ENCODE assay signal across 30 cellular contexts in the genomic region with DNA sequence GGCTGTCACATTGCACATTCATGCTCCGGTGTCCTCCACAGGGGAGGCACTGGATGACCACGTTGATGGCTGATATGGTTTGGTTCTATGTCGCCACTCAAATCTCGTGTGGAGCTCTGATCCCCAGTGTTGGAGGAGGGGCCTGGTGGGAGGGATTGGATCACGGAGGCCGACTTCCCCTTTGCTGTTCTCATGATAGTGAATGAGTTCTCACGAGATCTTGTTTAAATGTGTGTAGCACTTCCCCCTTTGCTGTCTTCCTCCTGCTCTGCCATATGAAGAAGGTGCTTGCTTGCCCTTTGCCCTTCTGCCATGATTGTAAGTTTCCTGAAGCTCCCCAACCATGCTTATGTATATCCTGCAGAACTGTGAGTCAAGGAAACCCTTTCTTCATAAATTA. TPM values are rescaled to one million over a fixed set of nuclear protein-coding genes. Genes with fewer than 3 reads are reported as not detected.
DNase-seq lines count a peak whose midpoint lies in the region; ATAC-seq, FAIRE-seq and TF ChIP-seq lines count a peak whose summit lies in the region.
"Had no signal": no experiment of that assay in that cellular context is flagged by ENCODE, and none has a peak within 500 bp of the region (broad histone marks: within the 10 kb centered on the region; RNA-seq: fewer than 3 reads in every experiment).

No MANE protein-coding gene starts in this region.

- POLR2A ChIA-PET in OCI-LY7 (lab: Charles Lee) = no interaction called here
- POLR2A ChIA-PET in GM12878 (lab: Charles Lee) = interaction anchor here (0.8 kb wide), 1 partner anchor 27 kb away, joined by 3 read pairs; no protein-coding TSS in a partner anchor

- peaks cover 5% of the 10 kb centered on the region for H3K4me1 Mint-ChIP-seq in activated naive CD8-positive, alpha-beta T cell treated with anti-CD3 and anti-CD28 coated beads, Interleukin-2, amount 50 U/mL, for 24 hours

- no peaks in the 10 kb centered on the region for H3K36me3 Mint-ChIP-seq in activated naive CD8-positive, alpha-beta T cell treated with anti-CD3 and anti-CD28 coated beads, Interleukin-2, amount 50 U/mL, for 24 hours (ENCODE audit: low read depth)
- H3K36me3 Mint-ChIP-seq: CD4-positive, alpha-beta memory T cell; IgD-negative memory B cell; neural progenitor cell had no signal

- in situ Hi-C loops in GM12878 (cut with MboI) = no loop called here

- BruUV-seq in OCI-LY7 (replicated peaks; lab: Mats Ljungman, UMichigan) = no TSS peak
- BruUV-seq in GM12878 (replicated peaks; lab: Mats Ljungman, UMichigan) = no TSS peak

- CTCF ChIA-PET in OCI-LY7 (lab: Charles Lee; ENCODE audit: unreplicated experiment) (no interaction called here), GM12878 (lab: Yijun Ruan, JAX) (no interaction called here)

- H3K4me1 ChIP-seq in OCI-LY7 (ENCODE audit: insufficient read depth, low read length, poor library complexity, severe bottlenecking) = peaks cover 4% of the 10 kb centered on the region
- H3K4me1 ChIP-seq in GM12878 (ENCODE audit: control insufficient read depth, insufficient read depth, low read length) = peaks cover 5% of the 10 kb centered on the region; the same call in 1 of the 2 replicates
- peaks cover 0 to 2% of the 10 kb centered on the region in 2 donors for H3K4me1 ChIP-seq in small intestine (ENCODE audit: control insufficient read depth in 2 of 2, insufficient read depth in 1 of 2, low read depth in 1 of 2, low read length in 1 of 2)

- H3K9me2 ChIP-seq in OCI-LY7 (ENCODE audit: insufficient read depth, low read length) = no peaks in the 10 kb centered on the region

- H3K4me3 Mint-ChIP-seq in activated naive CD8-positive, alpha-beta T cell treated with anti-CD3 and anti-CD28 coated beads, Interleukin-2, amount 50 U/mL, for 24 hours = no peak overlapping the region
- H3K4me3 Mint-ChIP-seq: activated CD4-positive, alpha-beta T cell treated with anti-CD3 and anti-CD28 coated beads, Interleukin-2, amount 10 ng/mL, durations not matched to agents 7 days and 5 days; CD4-positive, alpha-beta memory T cell; dendritic cell treated with granulocyte-macrophage colony-stimulating factor and Interleukin-4, amounts not matched to agents 40 ng/mL and 50 ng/mL, for 4 days; IgD-negative memory B cell; neural progenitor cell had no signal

- H3K27me3 ChIP-seq in GM12878 (replicated peaks in 1 of 2; ENCODE audit: control insufficient read depth in 2 of 2, insufficient read depth in 2 of 2, low read length in 1 of 2) (peaks cover 3 to 4% of the 10 kb centered on the region in 2 experiments; a peak in 3 of 4 replicates), small intestine (ENCODE audit: control insufficient read depth in 2 of 2, insufficient read depth in 2 of 2, low read length in 2 of 2) (peaks cover 0 to 2% of the 10 kb centered on the region in 2 donors)

- H2AFZ ChIP-seq in OCI-LY7 (ENCODE audit: low read length) (peak overlapping the region; percentile 25; the same call in 1 of the 2 replicates), GM12878 (ENCODE audit: control insufficient read depth, low read depth, low read length) (no peak overlapping the region)
- H2AFZ ChIP-seq: neural progenitor cell had no signal

- intact Hi-C loops in OCI-LY7 (cut with micrococcal nuclease; ENCODE audit: unreplicated experiment) (no loop called here), GM12878 (cut with micrococcal nuclease; ENCODE audit: unreplicated experiment) (no loop called here)

- no peak for TF ChIP-seq POLR2A in GM12878 (IDR thresholded peaks at IDR 0.05; ENCODE audit: low read depth, low read length)

- no peak for TF ChIP-seq EP300 in GM12878 (IDR thresholded peaks at IDR 0.05; ENCODE audit: borderline replicate concordance in 1 of 2, control insufficient read depth in 1 of 2, low read depth in 2 of 2, low read length in 2 of 2)

- FAIRE-seq in GM12878 (lab: Jason Lieb, UNC) (no peak), small intestine (lab: Jason Lieb, UNC) (no peak)
- FAIRE-seq: GM18507, keratinocyte had no signal

- RAD21 ChIA-PET in GM12878 (lab: Charles Lee; ENCODE audit: unreplicated experiment) = interaction anchor here (0.6 kb wide), 1 partner anchor 385 kb away, joined by 3 read pairs; no protein-coding TSS in a partner anchor

- ATAC-seq in GM12878 = no peak
- ATAC-seq in activated naive CD8-positive, alpha-beta T cell treated with anti-CD3 and anti-CD28 coated beads, Interleukin-2, amount 50 U/mL, for 24 hours = no peak
- no peak for ATAC-seq in GM18861 (IDR thresholded peaks at IDR 0.05; ENCODE audit: unreplicated experiment)
- ATAC-seq: activated naive CD4-positive, alpha-beta T cell treated with anti-CD3 and anti-CD28 coated beads, Interleukin-2, amount 50 U/mL, for 72 hours; lower lobe of right lung; PC-3 had no signal

- H3K27me3 Mint-ChIP-seq in activated naive CD8-positive, alpha-beta T cell treated with anti-CD3 and anti-CD28 coated beads, Interleukin-2, amount 50 U/mL, for 24 hours = peaks cover 27% of the 10 kb centered on the region

- WGBS in GM12878 (ENCODE audit: insufficient coverage, insufficient replicate concordance, low lambda C conversion rate, missing lambda C conversion rate) = 64% methylated on average over 7 of the region's 7 CpGs
- WGBS in small intestine, 3 donors = 60 to 67% (median 63%) methylated on average over 7 of the region's 7 CpGs

- peak; percentile 56 for DNase-seq in NOMO-1 treated with DMSO at 0.1 percent for 48 hours (lab: John Stamatoyannopoulos, UW; ENCODE audit: unreplicated experiment)
- DNase-seq in NOMO-1 treated with dmso at 0.1 percent for 144 hours (lab: John Stamatoyannopoulos, UW; ENCODE audit: unreplicated experiment) = no peak
- DNase-seq in OCI-LY7 (ENCODE audit: low spot score) = peak; percentile 14
- no peak for DNase-seq in GM12878 (ENCODE audit: low read depth, low spot score)
- peak; percentile 51 for DNase-seq in small intestine
- no peak for DNase-seq in activated naive CD8-positive, alpha-beta T cell treated with anti-CD3 and anti-CD28 coated beads, Interleukin-2, amount 50 U/mL, for 24 hours
- DNase-seq in NCI-H524 (lab: John Stamatoyannopoulos, UW) = no peak
- DNase-seq: 8988T; activated CD4-positive, alpha-beta T cell treated with anti-CD3 and anti-CD28 coated beads, Interleukin-2, amount 10 ng/mL, durations not matched to agents 7 days and 5 days; CD4-positive, alpha-beta memory T cell; DMS153; lower lobe of right lung; MM.1S; NCI-H1694 treated with DMSO at 0.1 percent for 48 hours; NCI-H69; PC-3; SHP77 treated with DMSO at 0.1 percent for 48 hours; stimulated activated CD8-positive, alpha-beta memory T cell treated with anti-CD3 and anti-CD28 coated beads, Interleukin-4, amount 100 ng/mL, for 48 hours; stomach; T-helper 1 cell; tibial artery had no signal

- no peak for TF ChIP-seq RAD21 in GM12878 (IDR thresholded peaks at IDR 0.05; ENCODE audit: insufficient read depth, low read depth, low read length)

- H3K4me3 ChIP-seq in OCI-LY7 (ENCODE audit: low read depth, low read length, poor library complexity, severe bottlenecking) (no peak overlapping the region), GM12878 (no peak overlapping the region), small intestine (ENCODE audit: low read depth in 1 of 2, low read length in 2 of 2) (peak overlapping the region in 1 of 2 donors; percentile 31)
- H3K4me3 ChIP-seq: cardiac muscle cell, lower lobe of right lung, neural progenitor cell, stomach, tibial artery had no signal

- SMC1A ChIA-PET in GM12878 (lab: Charles Lee; ENCODE audit: uncharacterized antibody, unreplicated experiment) = no interaction called here

- no peak for TF ChIP-seq CTCF in OCI-LY7 (conservative IDR thresholded peaks at IDR 0.05; ENCODE audit: low read length)
- no peak for TF ChIP-seq CTCF in GM12878 (IDR thresholded peaks at IDR 0.05 in 2 of 3, conservative IDR thresholded peaks at IDR 0.05 in 1 of 3; ENCODE audit: control insufficient read depth in 2 of 3, extremely low read depth in 1 of 3, insufficient read depth in 1 of 3, low read depth in 3 of 3, low read length in 3 of 3)

- H3K27ac ChIP-seq in OCI-LY7 (ENCODE audit: low read depth, low read length, poor library complexity, severe bottlenecking) = no peak overlapping the region
- no peak overlapping the region for H3K27ac ChIP-seq in GM12878 (ENCODE audit: control insufficient read depth, insufficient read depth)
- H3K27ac ChIP-seq in small intestine (ENCODE audit: low read depth in 1 of 2, low read length in 1 of 2) = peak overlapping the region; percentile 34 to 37
- H3K27ac ChIP-seq: cardiac muscle cell, lower lobe of right lung, neural progenitor cell, stomach, tibial artery had no signal

- H3K79me2 ChIP-seq in OCI-LY7 (ENCODE audit: insufficient read depth, low read depth, low read length) = no peaks in the 10 kb centered on the region
- H3K79me2 ChIP-seq in GM12878 (ENCODE audit: control insufficient read depth, insufficient read depth, low read length) = no peaks in the 10 kb centered on the region

- no peak overlapping the region for H3K4me2 ChIP-seq in OCI-LY7 (ENCODE audit: low read length)
- no peak overlapping the region for H3K4me2 ChIP-seq in GM12878 (ENCODE audit: control insufficient read depth, insufficient read depth)
- H3K4me2 ChIP-seq: neural progenitor cell had no signal

- H3K36me3 ChIP-seq in OCI-LY7 (ENCODE audit: insufficient read depth, low read length) = no peaks in the 10 kb centered on the region
- no peaks in the 10 kb centered on the region for H3K36me3 ChIP-seq in GM12878 (ENCODE audit: control insufficient read depth in 2 of 2, insufficient read depth in 2 of 2, low read length in 1 of 2)
- H3K36me3 ChIP-seq in small intestine (ENCODE audit: control insufficient read depth in 2 of 2, insufficient read depth in 2 of 2, low read length in 2 of 2) = no peaks in the 10 kb centered on the region
- H3K36me3 ChIP-seq: cardiac muscle cell, lower lobe of right lung, neural progenitor cell, stomach, tibial artery had no signal

- no peaks in the 10 kb centered on the region for H3K9me3 ChIP-seq in OCI-LY7 (ENCODE audit: low read length)
- no peaks in the 10 kb centered on the region for H3K9me3 ChIP-seq in GM12878 (replicated peaks; ENCODE audit: control insufficient read depth, insufficient read depth, low read length)
- H3K9me3 ChIP-seq in small intestine (ENCODE audit: control insufficient read depth, low read depth) = no peaks in the 10 kb centered on the region
- H3K9me3 ChIP-seq: lower lobe of right lung, stomach, tibial artery had no signal

- no peak overlapping the region for H3K9ac ChIP-seq in GM12878 (ENCODE audit: control insufficient read depth, insufficient read depth, low read length)
- H3K9ac ChIP-seq: neural progenitor cell had no signal

- no peak overlapping the region for H3K27ac Mint-ChIP-seq in activated naive CD8-positive, alpha-beta T cell treated with anti-CD3 and anti-CD28 coated beads, Interleukin-2, amount 50 U/mL, for 24 hours
- H3K27ac Mint-ChIP-seq: activated CD4-positive, alpha-beta T cell treated with anti-CD3 and anti-CD28 coated beads, Interleukin-2, amount 10 ng/mL, durations not matched to agents 7 days and 5 days; activated naive CD4-positive, alpha-beta T cell treated with anti-CD3 and anti-CD28 coated beads, Interleukin-2, amount 50 U/mL, for 72 hours; activated T-helper 2 cell treated with anti-CD3 and anti-CD28 coated beads, Interferon-gamma antibody, Interleukin-2, Interleukin-4, amounts not matched to agents 10 μg/mL and 5 μg/mL and 100 μg/mL, durations not matched to agents 14 hours and 24 hours and 36 hours; dendritic cell treated with granulocyte-macrophage colony-stimulating factor and Interleukin-4, amounts not matched to agents 40 ng/mL and 50 ng/mL, for 4 days; IgD-negative memory B cell; neural progenitor cell had no signal

- H4K20me1 ChIP-seq in OCI-LY7 (ENCODE audit: insufficient read depth, low read length) (no peaks in the 10 kb centered on the region), GM12878 (ENCODE audit: control insufficient read depth, insufficient read depth) (no peaks in the 10 kb centered on the region)

- no peaks in the 10 kb centered on the region for H3K9me3 Mint-ChIP-seq in activated naive CD8-positive, alpha-beta T cell treated with anti-CD3 and anti-CD28 coated beads, Interleukin-2, amount 50 U/mL, for 24 hours
- H3K9me3 Mint-ChIP-seq: activated CD4-positive, alpha-beta T cell treated with anti-CD3 and anti-CD28 coated beads, Interleukin-2, amount 10 ng/mL, durations not matched to agents 7 days and 5 days; activated naive CD4-positive, alpha-beta T cell treated with anti-CD3 and anti-CD28 coated beads, Interleukin-2, amount 50 U/mL, for 72 hours; activated T-helper 2 cell treated with anti-CD3 and anti-CD28 coated beads, Interferon-gamma antibody, Interleukin-2, Interleukin-4, amounts not matched to agents 10 μg/mL and 5 μg/mL and 100 μg/mL, durations not matched to agents 14 hours and 24 hours and 36 hours; CD4-positive, alpha-beta memory T cell; IgD-negative memory B cell had no signal

RNA-seq across cellular contexts. Expression of gene NAT8L, which starts 22.3 kb away (rescaled TPM):
- total RNA-seq in OCI-LY7 (2014; rRNA removed; shearing (Covaris generic)) = 0.03 TPM in 1 of 2 replicates, not detected in the other
- not detected in 2 replicates for total RNA-seq in OCI-LY7 (2022)
- total RNA-seq in GM12878 (2013; cell fraction: nucleolus; rRNA removed) = 0.21 TPM in 1 of 2 replicates, not detected in the other
- under 0.01 and 0.11 TPM in 2 replicates for total RNA-seq in GM12878 (2014; rRNA removed)
- total RNA-seq in GM12878 (2014; rRNA removed; fragmentation: Illumina TruSeq; extraction: Trizol) = not detected in 2 replicates
- 0.19 and 0.31 TPM in 2 replicates for total RNA-seq in GM12878 (2021)
- 0.12 TPM for polyA plus RNA-seq in GM12878 (2011; ENCODE audit: low read depth)
- polyA plus RNA-seq in GM12878 (2011; rRNA removed) = 0.09 and 0.14 TPM in 2 replicates
- 0.18 and 0.23 TPM in 2 replicates for polyA plus RNA-seq in GM12878 (2011; cell fraction: cytosol; rRNA removed)
- polyA plus RNA-seq in GM12878 (2011; cell fraction: nucleus; rRNA removed) = 0.57 and 0.59 TPM in 2 replicates
- 0.14 and 0.20 TPM in 2 replicates for polyA plus RNA-seq in GM12878 (2012)
- 0.01 and 0.03 TPM in 2 replicates for polyA plus RNA-seq in GM12878 (2014; fragmentation: Illumina TruSeq; extraction: Trizol)
- not detected for polyA plus RNA-seq in GM12878 (2014; fragmentation: Nextera tagmentation; extraction: Ambion mirVana)
- polyA plus RNA-seq in GM12878 (2014; rRNA removed) = 0.08 and 0.10 TPM in 2 replicates
- polyA plus RNA-seq in GM12878 (2016; fragmentation: Nextera tagmentation; extraction: Ambion mirVana) = not detected
- 0.46 and 3.9 TPM in 2 replicates for polyA minus RNA-seq in GM12878 (2011; rRNA and poly(A)+ RNA removed)
- 0.21 TPM in 1 of 2 replicates, not detected in the other for polyA minus RNA-seq in GM12878 (2011; cell fraction: cytosol; rRNA and poly(A)+ RNA removed)
- polyA minus RNA-seq in GM12878 (2011; cell fraction: nucleus; rRNA and poly(A)+ RNA removed) = 0.12 and 0.19 TPM in 2 replicates
- polyA plus RNA-seq in small intestine = 1 to 10 TPM in 1 of 3 donors, under 1 TPM in 1, not detected in 1; under 0.01 to 1.8 TPM
- total RNA-seq: CD4-positive, alpha-beta memory T cell had no signal
- polyA plus RNA-seq: CD4-positive, alpha-beta memory T cell; IgD-negative memory B cell had no signal

RNA-seq across cellular contexts. Expression of gene NELFA, which starts 28.1 kb away (rescaled TPM):
- 43.5 and 45.5 TPM in 2 replicates for total RNA-seq in OCI-LY7 (2014; rRNA removed; shearing (Covaris generic))
- total RNA-seq in OCI-LY7 (2022) = 45.7 and 53.4 TPM in 2 replicates
- 57.2 and 62.2 TPM in 2 replicates for total RNA-seq in GM12878 (2013; cell fraction: nucleolus; rRNA removed)
- total RNA-seq in GM12878 (2014; rRNA removed) = 17.7 and 21.6 TPM in 2 replicates
- total RNA-seq in GM12878 (2014; rRNA removed; fragmentation: Illumina TruSeq; extraction: Trizol) = 7.2 and 8.1 TPM in 2 replicates
- total RNA-seq in GM12878 (2021) = 33.8 and 35.2 TPM in 2 replicates
- 7.8 TPM for polyA plus RNA-seq in GM12878 (2011; ENCODE audit: low read depth)
- polyA plus RNA-seq in GM12878 (2011; rRNA removed) = 7.8 and 14.4 TPM in 2 replicates
- polyA plus RNA-seq in GM12878 (2011; cell fraction: cytosol; rRNA removed) = 16.4 and 22.8 TPM in 2 replicates
- 61.3 and 74.5 TPM in 2 replicates for polyA plus RNA-seq in GM12878 (2011; cell fraction: nucleus; rRNA removed)
- polyA plus RNA-seq in GM12878 (2012) = 28.2 and 30.0 TPM in 2 replicates
- 2.6 and 6.5 TPM in 2 replicates for polyA plus RNA-seq in GM12878 (2014; fragmentation: Illumina TruSeq; extraction: Trizol)
- 1 to 10 TPM in 1 of 2 experiments, under 1 TPM in 1; 0.39 to 2.2 TPM for polyA plus RNA-seq in GM12878 (2014; fragmentation: Nextera tagmentation; extraction: Ambion mirVana)
- 18.9 and 24.9 TPM in 2 replicates for polyA plus RNA-seq in GM12878 (2014; rRNA removed)
- 10 to 100 TPM; 37.3 to 38.6 TPM for polyA plus RNA-seq in GM12878 (2016; fragmentation: Nextera tagmentation; extraction: Ambion mirVana)
- 7.6 and 15.5 TPM in 2 replicates for polyA minus RNA-seq in GM12878 (2011; rRNA and poly(A)+ RNA removed)
- 11.8 and 13.4 TPM in 2 replicates for polyA minus RNA-seq in GM12878 (2011; cell fraction: cytosol; rRNA and poly(A)+ RNA removed)
- 17.9 and 37.1 TPM in 2 replicates for polyA minus RNA-seq in GM12878 (2011; cell fraction: nucleus; rRNA and poly(A)+ RNA removed)
- 10 to 100 TPM; 12.7 to 23.3 (median 21.9) TPM for polyA plus RNA-seq in small intestine

Comparison
In these comparisons a context has a peak if more than half of its experiments do, and no peak if none do; other contexts are left out.
1. DNase-seq: peak in NOMO-1 treated with DMSO at 0.1 percent for 48 hours (single experiment), OCI-LY7 (single experiment) and small intestine (single experiment); none in NOMO-1 treated with dmso at 0.1 percent for 144 hours (single experiment), GM12878 (single experiment), activated naive CD8-positive, alpha-beta T cell treated with anti-CD3 and anti-CD28 coated beads, Interleukin-2, amount 50 U/mL, for 24 hours (single experiment) and NCI-H524 (0 of 2).
2. H3K27ac ChIP-seq: peak in small intestine (2 of 2); none in OCI-LY7 (single experiment) and GM12878 (single experiment).